Comparison of ENCODE assay signal across 22 cellular contexts in the genomic region with DNA sequence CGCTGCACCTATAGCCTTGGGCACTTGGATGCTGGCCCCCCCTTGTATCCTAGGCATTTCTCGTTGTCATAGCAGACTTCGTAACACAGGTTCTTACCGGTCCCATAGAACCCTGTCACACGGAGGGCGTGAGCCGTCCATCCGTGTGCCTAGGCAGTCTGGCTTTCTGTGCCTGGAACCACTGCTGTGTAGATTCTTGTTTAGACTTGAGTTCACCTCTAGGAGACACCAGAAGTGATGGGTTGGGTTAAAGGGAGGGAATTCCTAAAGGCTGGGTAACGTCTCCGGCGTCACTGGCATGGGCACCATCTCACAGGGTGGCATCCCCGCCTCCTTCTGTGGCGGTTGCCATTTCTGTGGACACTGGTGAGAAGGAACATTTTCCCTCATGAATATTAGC. TPM values are rescaled to one million over a fixed set of nuclear protein-coding genes. Genes with fewer than 3 reads are reported as not detected.
DNase-seq lines count a peak whose midpoint lies in the region; TF ChIP-seq lines count a peak whose summit lies in the region.
"Had no signal": no experiment of that assay in that cellular context is flagged by ENCODE, and none has a peak within 500 bp of the region (broad histone marks: within the 10 kb centered on the region; RNA-seq: fewer than 3 reads in every experiment).

No MANE protein-coding gene starts in this region.

- H3K9ac ChIP-seq in mammary epithelial cell (ENCODE audit: insufficient read depth, low read length): no peak overlapping the region
- H3K9ac ChIP-seq: BLaER1 treated with 17β-estradiol and CSF1 and Interleukin-3, amounts not matched to agents 10 nM and 100 nM had no signal

- H3K27ac Mint-ChIP-seq in activated CD4-positive, alpha-beta memory T cell treated with anti-CD3 and anti-CD28 coated beads, Interleukin-2, amount 10 ng/mL, durations not matched to agents 7 days and 5 days: no peak overlapping the region
- H3K27ac Mint-ChIP-seq in activated CD4-positive, alpha-beta memory T cell treated with anti-CD3 and anti-CD28 coated beads for 36 hours: no peak overlapping the region
- no peak overlapping the region for H3K27ac Mint-ChIP-seq in osteocyte (ENCODE audit: unreplicated experiment)
- H3K27ac Mint-ChIP-seq: CD4-positive, alpha-beta memory T cell had no signal

- WGBS in mammary epithelial cell (ENCODE audit: low coverage, missing lambda C conversion rate): 74% methylated on average over 13 of the region's 13 CpGs

- dilution Hi-C loops in mammary epithelial cell (cut with HindIII; ENCODE audit: low sequenced_read_pairs): no loop called here

- no peaks in the 10 kb centered on the region for H3K4me1 ChIP-seq in mammary epithelial cell (ENCODE audit: insufficient read depth, low read length)
- H3K4me1 ChIP-seq: BLaER1 treated with 17β-estradiol and CSF1 and Interleukin-3, amounts not matched to agents 10 nM and 100 nM; Peyer's patch had no signal

- no peaks in the 10 kb centered on the region for H3K9me3 Mint-ChIP-seq in activated CD4-positive, alpha-beta memory T cell treated with anti-CD3 and anti-CD28 coated beads, Interleukin-2, amount 10 ng/mL, durations not matched to agents 7 days and 5 days
- H3K9me3 Mint-ChIP-seq in activated CD4-positive, alpha-beta memory T cell treated with anti-CD3 and anti-CD28 coated beads for 36 hours: no peaks in the 10 kb centered on the region
- no peaks in the 10 kb centered on the region for H3K9me3 Mint-ChIP-seq in osteocyte (ENCODE audit: unreplicated experiment)
- H3K9me3 Mint-ChIP-seq: CD4-positive, alpha-beta memory T cell had no signal

- no peak overlapping the region for H3K4me3 ChIP-seq in mammary epithelial cell (replicated peaks in 1 of 3; ENCODE audit: insufficient read depth in 1 of 3, low read depth in 2 of 3, low read length in 3 of 3)
- H3K4me3 ChIP-seq: BLaER1 treated with 17β-estradiol and CSF1 and Interleukin-3, amounts not matched to agents 10 nM and 100 nM; MG63; Peyer's patch had no signal

- H4K20me1 ChIP-seq in mammary epithelial cell (ENCODE audit: insufficient read depth, low read length): no peaks in the 10 kb centered on the region

- no peaks in the 10 kb centered on the region for H3K4me1 Mint-ChIP-seq in activated CD4-positive, alpha-beta memory T cell treated with anti-CD3 and anti-CD28 coated beads, Interleukin-2, amount 10 ng/mL, durations not matched to agents 7 days and 5 days
- no peaks in the 10 kb centered on the region for H3K4me1 Mint-ChIP-seq in activated CD4-positive, alpha-beta memory T cell treated with anti-CD3 and anti-CD28 coated beads for 36 hours (ENCODE audit: low read depth)
- H3K4me1 Mint-ChIP-seq in osteocyte (ENCODE audit: unreplicated experiment): no peaks in the 10 kb centered on the region

- peaks cover 3% of the 10 kb centered on the region for H3K27me3 ChIP-seq in mammary epithelial cell (ENCODE audit: insufficient read depth, low read length)
- H3K27me3 ChIP-seq: BLaER1 treated with 17β-estradiol and CSF1 and Interleukin-3, amounts not matched to agents 10 nM and 100 nM had no signal

- DNase-seq in activated CD4-positive, alpha-beta memory T cell treated with anti-CD3 and anti-CD28 coated beads, Interleukin-2, amount 10 ng/mL, durations not matched to agents 7 days and 5 days: peak; percentile 9
- DNase-seq in activated CD4-positive, alpha-beta memory T cell treated with anti-CD3 and anti-CD28 coated beads for 36 hours: no peak
- peak; percentile 12 for DNase-seq in D341Med (ENCODE audit: low spot score)
- DNase-seq in iPS-NIHi11 (ENCODE audit: low spot score): peak; percentile 2
- peak; percentile 57 for DNase-seq in osteocyte (ENCODE audit: extremely low spot score, unreplicated experiment)
- no peak for DNase-seq in mammary epithelial cell
- no peak for DNase-seq in mucosa of gallbladder (ENCODE audit: low spot score)
- DNase-seq in SIG-M5 treated with dmso at 0.1 percent for 504 hours (lab: John Stamatoyannopoulos, UW; ENCODE audit: unreplicated experiment): no peak
- DNase-seq: 8988T; CD4-positive, alpha-beta memory T cell; DMS153; GDM1; Kasumi-1; MG63; NCI-H1417 treated with DMSO at 0.1 percent for 48 hours; NCI-H187; NCI-H446; NCI-H526; SHP77 treated with DMSO at 0.1 percent for 48 hours had no signal

- in situ Hi-C loops in mammary epithelial cell (cut with MboI; ENCODE audit: low sequenced_read_pairs in 2 of 2): no loop called here

- no peak overlapping the region for H3K27ac ChIP-seq in mammary epithelial cell (ENCODE audit: insufficient read depth, low read depth, low read length)
- H3K27ac ChIP-seq: BLaER1 treated with 17β-estradiol and CSF1 and Interleukin-3, amounts not matched to agents 10 nM and 100 nM; Peyer's patch had no signal

- H3K27me3 Mint-ChIP-seq in activated CD4-positive, alpha-beta memory T cell treated with anti-CD3 and anti-CD28 coated beads, Interleukin-2, amount 10 ng/mL, durations not matched to agents 7 days and 5 days: peaks cover 2% of the 10 kb centered on the region
- H3K27me3 Mint-ChIP-seq in activated CD4-positive, alpha-beta memory T cell treated with anti-CD3 and anti-CD28 coated beads for 36 hours: peaks cover 34% of the 10 kb centered on the region
- peaks cover 25% of the 10 kb centered on the region for H3K27me3 Mint-ChIP-seq in osteocyte (ENCODE audit: unreplicated experiment)

- no peaks in the 10 kb centered on the region for H3K36me3 ChIP-seq in mammary epithelial cell (ENCODE audit: insufficient read depth, low read length)
- H3K36me3 ChIP-seq: BLaER1 treated with 17β-estradiol and CSF1 and Interleukin-3, amounts not matched to agents 10 nM and 100 nM; MG63; Peyer's patch had no signal

- TF ChIP-seq CTCF in osteocyte (IDR thresholded peaks at IDR 0.05): no peak
- no peak for TF ChIP-seq CTCF in mammary epithelial cell (conservative IDR thresholded peaks at IDR 0.05 in 1 of 2, IDR thresholded peaks at IDR 0.05 in 1 of 2; ENCODE audit: extremely low read depth in 1 of 2, insufficient read depth in 1 of 2, low read depth in 1 of 2, low read length in 2 of 2)

- POLR2A ChIA-PET in activated CD4-positive, alpha-beta memory T cell treated with anti-CD3 and anti-CD28 coated beads, Interleukin-2, amount 10 ng/mL, durations not matched to agents 7 days and 5 days (lab: Charles Lee): no interaction called here
- POLR2A ChIA-PET in activated CD4-positive, alpha-beta memory T cell treated with anti-CD3 and anti-CD28 coated beads for 36 hours (lab: Charles Lee): no interaction called here

- no peaks in the 10 kb centered on the region for H3K79me2 ChIP-seq in mammary epithelial cell (ENCODE audit: insufficient read depth, low read length)

- no peak overlapping the region for H2AFZ ChIP-seq in mammary epithelial cell (ENCODE audit: low read depth, low read length)

- no peak overlapping the region for H3K4me2 ChIP-seq in mammary epithelial cell (ENCODE audit: insufficient read depth, low read depth, low read length)
- H3K4me2 ChIP-seq: BLaER1 treated with 17β-estradiol and CSF1 and Interleukin-3, amounts not matched to agents 10 nM and 100 nM had no signal

- H3K9me3 ChIP-seq in mammary epithelial cell (replicated peaks; ENCODE audit: insufficient read depth, low read length): no peaks in the 10 kb centered on the region
- H3K9me3 ChIP-seq: BLaER1 treated with 17β-estradiol and CSF1 and Interleukin-3, amounts not matched to agents 10 nM and 100 nM; MG63; Peyer's patch had no signal

- H3K4me3 Mint-ChIP-seq in activated CD4-positive, alpha-beta memory T cell treated with anti-CD3 and anti-CD28 coated beads, Interleukin-2, amount 10 ng/mL, durations not matched to agents 7 days and 5 days: no peak overlapping the region
- no peak overlapping the region for H3K4me3 Mint-ChIP-seq in activated CD4-positive, alpha-beta memory T cell treated with anti-CD3 and anti-CD28 coated beads for 36 hours
- H3K4me3 Mint-ChIP-seq in osteocyte (ENCODE audit: unreplicated experiment): no peak overlapping the region
- H3K4me3 Mint-ChIP-seq: CD4-positive, alpha-beta memory T cell had no signal

- no peaks in the 10 kb centered on the region for H3K36me3 Mint-ChIP-seq in activated CD4-positive, alpha-beta memory T cell treated with anti-CD3 and anti-CD28 coated beads, Interleukin-2, amount 10 ng/mL, durations not matched to agents 7 days and 5 days (ENCODE audit: low read depth)
- no peaks in the 10 kb centered on the region for H3K36me3 Mint-ChIP-seq in activated CD4-positive, alpha-beta memory T cell treated with anti-CD3 and anti-CD28 coated beads for 36 hours
- no peaks in the 10 kb centered on the region for H3K36me3 Mint-ChIP-seq in osteocyte (ENCODE audit: unreplicated experiment)
- H3K36me3 Mint-ChIP-seq: CD4-positive, alpha-beta memory T cell had no signal

- intact Hi-C loops in activated CD4-positive, alpha-beta memory T cell treated with anti-CD3 and anti-CD28 coated beads for 36 hours (cut with micrococcal nuclease): no loop called here
- intact Hi-C loops in mammary epithelial cell (cut with micrococcal nuclease): no loop called here

- CTCF ChIA-PET in activated CD4-positive, alpha-beta memory T cell treated with anti-CD3 and anti-CD28 coated beads, Interleukin-2, amount 10 ng/mL, durations not matched to agents 7 days and 5 days (lab: Charles Lee): no interaction called here
- CTCF ChIA-PET in activated CD4-positive, alpha-beta memory T cell treated with anti-CD3 and anti-CD28 coated beads for 36 hours (lab: Charles Lee): no interaction called here
- CTCF ChIA-PET in mammary epithelial cell (lab: Charles Lee; ENCODE audit: low non-redundant PET): no interaction called here

- BruUV-seq in mammary epithelial cell (replicated peaks; lab: Mats Ljungman, UMichigan): no TSS peak

RNA-seq across cellular contexts. Expression of a gene that starts 13.5 kb away (rescaled TPM):
- not detected for total RNA-seq in activated CD4-positive, alpha-beta memory T cell treated with anti-CD3 and anti-CD28 coated beads, Interleukin-2, amount 10 ng/mL, durations not matched to agents 7 days and 5 days
- not detected for total RNA-seq in activated CD4-positive, alpha-beta memory T cell treated with anti-CD3 and anti-CD28 coated beads for 36 hours
- not detected in 2 replicates for total RNA-seq in osteocyte
- total RNA-seq in mammary epithelial cell: not detected
- not detected for polyA plus RNA-seq in mammary epithelial cell
- polyA minus RNA-seq in mammary epithelial cell: not detected
- total RNA-seq in mucosa of gallbladder: not detected
- total RNA-seq: CD4-positive, alpha-beta memory T cell; OCI-LY7; Peyer's patch had no signal
- polyA plus RNA-seq: CD4-positive, alpha-beta memory T cell had no signal

Comparison
In these comparisons a context has a peak if more than half of its experiments do, and no peak if none do; other contexts are left out.
1. DNase-seq: peak in activated CD4-positive, alpha-beta memory T cell treated with anti-CD3 and anti-CD28 coated beads, Interleukin-2, amount 10 ng/mL, durations not matched to agents 7 days and 5 days (single experiment), D341Med (single experiment), iPS-NIHi11 (single experiment) and osteocyte (single experiment); none in activated CD4-positive, alpha-beta memory T cell treated with anti-CD3 and anti-CD28 coated beads for 36 hours (single experiment), mammary epithelial cell (single experiment), mucosa of gallbladder (single experiment) and SIG-M5 treated with dmso at 0.1 percent for 504 hours (single experiment).